1 cellular context compared by ENCODE assay signal in genomic region chr13:21603531-21604448, GRCh38.
TF ChIP-seq lines count a peak whose summit lies in the region.

Gene MICU2, minus strand, starts transcription at chr13:21604170. Its CDS starts 22 bp downstream, at chr13:21604148.

TF ChIP-seq in GM12878, 131 proteins besides CTCF, POLR2A, EP300 and RAD21 (continued from another document and continues in another):
- TF ChIP-seq POU2F2 (IDR thresholded peaks at IDR 0.05; ENCODE audit: borderline replicate concordance, low read depth, low read length) (peak; percentile 40; the same call in 2 of the 3 replicates), EGR1 (IDR thresholded peaks at IDR 0.05; ENCODE audit: borderline replicate concordance in 1 of 2, low read depth in 2 of 2, low read length in 2 of 2) (peak; percentile 24 to 88), BMI1 (IDR thresholded peaks at IDR 0.05; ENCODE audit: borderline replicate concordance) (peak; percentile 92), SIN3A (IDR thresholded peaks at IDR 0.05; ENCODE audit: low read depth, low read length) (no peak), ZBTB11 (CRISPR knock-in tag; IDR thresholded peaks at IDR 0.05) (no peak), PRDM15 (CRISPR knock-in tag; IDR thresholded peaks at IDR 0.05) (no peak), STAT3 (IDR thresholded peaks at IDR 0.05; ENCODE audit: low read depth, low read length) (no peak), NBN (IDR thresholded peaks at IDR 0.05) (peak; percentile 73), NKRF (conservative IDR thresholded peaks at IDR 0.05) (peak; percentile 80; the same call in 1 of the 2 replicates), TBL1XR1 (IDR thresholded peaks at IDR 0.05; ENCODE audit: low read depth, low read length) (no peak), BCLAF1 (IDR thresholded peaks at IDR 0.05) (no peak), E2F8 (IDR thresholded peaks at IDR 0.05; ENCODE audit: low read depth, partially characterized antibody) (no peak), BCL3 (IDR thresholded peaks at IDR 0.05; ENCODE audit: borderline replicate concordance, insufficient read depth, low read depth, low read length, poor library complexity, severe bottlenecking) (no peak), SRF (IDR thresholded peaks at IDR 0.05; ENCODE audit: low read depth in 2 of 2, low read length in 2 of 2) (peak; percentile 97 to 98), SREBF2 (IDR thresholded peaks at IDR 0.05; ENCODE audit: low read length) (no peak), ZNF622 (IDR thresholded peaks at IDR 0.05) (no peak), IRF4 (IDR thresholded peaks at IDR 0.05; ENCODE audit: low read depth, low read length) (no peak), TARDBP (IDR thresholded peaks at IDR 0.05; ENCODE audit: borderline replicate concordance) (no peak), BRCA1 (IDR thresholded peaks at IDR 0.05; ENCODE audit: low read depth, low read length) (peak; percentile 86), ZBED1 (IDR thresholded peaks at IDR 0.05; ENCODE audit: borderline replicate concordance) (peak; percentile 19), CEBPB (IDR thresholded peaks at IDR 0.05; ENCODE audit: borderline replicate concordance in 1 of 2, low read depth in 2 of 2, low read length in 2 of 2) (no peak), BACH1 (IDR thresholded peaks at IDR 0.05; ENCODE audit: borderline replicate concordance) (peak; percentile 87), CBX5 (IDR thresholded peaks at IDR 0.05; ENCODE audit: low read depth) (no peak; the same call in 1 of the 2 replicates), ATF7 (IDR thresholded peaks at IDR 0.05; ENCODE audit: low read depth) (0 out of 2 replicates have a peak, but pooled peaks have one; percentile 14), TCF12 (IDR thresholded peaks at IDR 0.05; ENCODE audit: low read depth, low read length) (peak; percentile 34; the same call in 1 of the 2 replicates), NR2F1 (conservative IDR thresholded peaks at IDR 0.05) (peak; percentile 50; the same call in 1 of the 2 replicates), CHD1 (IDR thresholded peaks at IDR 0.05; ENCODE audit: low read depth, low read length) (no peak), SMAD5 (IDR thresholded peaks at IDR 0.05; ENCODE audit: low read depth) (peak; percentile 86), WRNIP1 (IDR thresholded peaks at IDR 0.05; ENCODE audit: borderline replicate concordance, low read depth, low read length) (no peak), ZNF207 (IDR thresholded peaks at IDR 0.05; ENCODE audit: borderline replicate concordance) (peak; percentile 98), KDM1A (IDR thresholded peaks at IDR 0.05; ENCODE audit: borderline replicate concordance) (no peak), POLR2AphosphoS2 (IDR thresholded peaks at IDR 0.05; ENCODE audit: low read depth, low read length) (peak; percentile 93), E4F1 (IDR thresholded peaks at IDR 0.05; ENCODE audit: borderline replicate concordance, partially characterized antibody) (peak; percentile 87), ZZZ3 (IDR thresholded peaks at IDR 0.05; ENCODE audit: control insufficient read depth, insufficient read length, low read depth) (no peak)
